In the genomic region with DNA sequence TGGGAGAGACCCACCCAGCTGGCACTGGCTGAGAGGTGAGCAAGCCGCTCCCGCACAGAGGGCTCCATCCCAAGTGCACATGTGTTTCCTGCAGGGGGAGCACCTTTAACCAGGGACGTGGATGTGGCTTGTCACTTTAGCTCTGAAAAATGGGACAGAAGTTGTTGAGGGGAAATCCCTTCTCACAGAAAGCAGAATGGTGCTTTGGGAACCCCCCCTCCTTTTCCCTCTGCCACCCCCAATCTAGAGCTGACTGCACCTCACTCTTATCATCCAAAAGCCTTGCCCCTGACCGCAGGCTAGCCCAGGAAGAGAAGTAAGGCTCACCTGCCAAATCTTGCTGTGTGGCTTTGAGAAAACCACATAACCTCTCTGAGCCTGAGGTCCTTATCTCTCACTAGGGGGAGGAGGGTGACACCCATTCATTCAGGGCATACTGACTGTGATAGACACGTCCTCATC, we compare ENCODE assay signal across 10 cellular contexts.
DNase-seq lines count a peak whose midpoint lies in the region; ATAC-seq and TF ChIP-seq lines count a peak whose summit lies in the region.
"Had no signal": no experiment of that assay in that cellular context is flagged by ENCODE, and none has a peak within 500 bp of the region (broad histone marks: within the 10 kb centered on the region; RNA-seq: fewer than 3 reads in every experiment).

No MANE protein-coding gene starts in this region.

- H3K4me2 ChIP-seq in fibroblast of lung (ENCODE audit: extremely low read depth, insufficient read depth, low read length) (no peak overlapping the region), mesenchymal stem cell (ENCODE audit: low read length, poor library complexity, severe bottlenecking) (no peak overlapping the region)

- H3K9ac ChIP-seq in fibroblast of lung (ENCODE audit: insufficient read depth, low read length) (no peak overlapping the region), mesenchymal stem cell (ENCODE audit: low read length) (no peak overlapping the region)

- peak; percentile 45 to 64 for ATAC-seq in stimulated activated naive B cell treated with anti-CD40 and anti-IgM and Interleukin-4, amounts not matched to agents 10 μg/mL and 1 μg/mL and 100 μg/mL, for 72 hours (replicated peaks)

- WGBS in mesenchymal stem cell: 64% methylated on average over 5 of the region's 5 CpGs

- H3K4me3 Mint-ChIP-seq in stimulated activated naive B cell treated with anti-CD40 and anti-IgM and Interleukin-4, amounts not matched to agents 10 μg/mL and 1 μg/mL and 100 μg/mL, for 72 hours: no peak overlapping the region

- no peaks in the 10 kb centered on the region for H3K9me3 ChIP-seq in fibroblast of lung (ENCODE audit: control insufficient read depth, insufficient read depth, low read depth, low read length)
- no peaks in the 10 kb centered on the region for H3K9me3 ChIP-seq in right atrium auricular region
- no peaks in the 10 kb centered on the region for H3K9me3 ChIP-seq in mesenchymal stem cell (ENCODE audit: control insufficient read depth, low read length)
- H3K9me3 ChIP-seq: thoracic aorta had no signal

- H3K27me3 Mint-ChIP-seq in stimulated activated naive B cell treated with anti-CD40 and anti-IgM and Interleukin-4, amounts not matched to agents 10 μg/mL and 1 μg/mL and 100 μg/mL, for 72 hours: peaks cover 28 to 29% of the 10 kb centered on the region in 2 donors

- no peaks in the 10 kb centered on the region for H3K36me3 Mint-ChIP-seq in stimulated activated naive B cell treated with anti-CD40 and anti-IgM and Interleukin-4, amounts not matched to agents 10 μg/mL and 1 μg/mL and 100 μg/mL, for 72 hours

- H2BK5ac ChIP-seq in mesenchymal stem cell (ENCODE audit: low read depth, low read length, poor library complexity, severe bottlenecking): no peak overlapping the region

- no peaks in the 10 kb centered on the region for H3K79me2 ChIP-seq in fibroblast of lung (ENCODE audit: control insufficient read depth, insufficient read depth, low read length)

- H3K9me3 Mint-ChIP-seq in stimulated activated naive B cell treated with anti-CD40 and anti-IgM and Interleukin-4, amounts not matched to agents 10 μg/mL and 1 μg/mL and 100 μg/mL, for 72 hours: no peaks in the 10 kb centered on the region

- no peaks in the 10 kb centered on the region for H4K20me1 ChIP-seq in fibroblast of lung (ENCODE audit: control insufficient read depth, extremely low read depth, insufficient read depth, low read length)

- H2BK15ac ChIP-seq in mesenchymal stem cell (ENCODE audit: low read depth, poor library complexity, severe bottlenecking): no peak overlapping the region

- H4K8ac ChIP-seq in mesenchymal stem cell (ENCODE audit: low read length): no peak overlapping the region

- no peak overlapping the region for H2AK5ac ChIP-seq in mesenchymal stem cell (ENCODE audit: low read length, severe bottlenecking)

- H4K91ac ChIP-seq in mesenchymal stem cell (ENCODE audit: low read length): no peak overlapping the region

- no peak overlapping the region for H2BK12ac ChIP-seq in mesenchymal stem cell (ENCODE audit: low read length in 2 of 2)

- H3K4me1 Mint-ChIP-seq in stimulated activated naive B cell treated with anti-CD40 and anti-IgM and Interleukin-4, amounts not matched to agents 10 μg/mL and 1 μg/mL and 100 μg/mL, for 72 hours: peaks cover 8 to 18% of the 10 kb centered on the region in 2 donors

- H3K23ac ChIP-seq in mesenchymal stem cell (ENCODE audit: low read length in 2 of 2): no peak overlapping the region

- no peak overlapping the region for H3K4ac ChIP-seq in mesenchymal stem cell (ENCODE audit: low read depth in 1 of 2, low read length in 2 of 2)

- H3K27ac ChIP-seq in fibroblast of lung (ENCODE audit: insufficient read depth, low read length) (no peak overlapping the region), coronary artery (no peak overlapping the region), right atrium auricular region (no peak overlapping the region), mesenchymal stem cell (ENCODE audit: low read length, poor library complexity, severe bottlenecking) (no peak overlapping the region)
- H3K27ac ChIP-seq: thoracic aorta had no signal

- no peaks in the 10 kb centered on the region for H3K4me1 ChIP-seq in fibroblast of lung (ENCODE audit: control insufficient read depth, extremely low read depth, insufficient read depth, low read length)
- H3K4me1 ChIP-seq in right atrium auricular region: peaks cover 0 to 29% of the 10 kb centered on the region in 2 donors
- peaks cover 2% of the 10 kb centered on the region for H3K4me1 ChIP-seq in mesenchymal stem cell (ENCODE audit: control insufficient read depth, insufficient read depth, low read depth, low read length)

- H3K27ac Mint-ChIP-seq in stimulated activated naive B cell treated with anti-CD40 and anti-IgM and Interleukin-4, amounts not matched to agents 10 μg/mL and 1 μg/mL and 100 μg/mL, for 72 hours: no peak overlapping the region

- H3K36me3 ChIP-seq in fibroblast of lung (ENCODE audit: control insufficient read depth, insufficient read depth, low read length): no peaks in the 10 kb centered on the region
- H3K36me3 ChIP-seq in right atrium auricular region: no peaks in the 10 kb centered on the region
- no peaks in the 10 kb centered on the region for H3K36me3 ChIP-seq in mesenchymal stem cell (ENCODE audit: control insufficient read depth in 1 of 2, insufficient read depth in 2 of 2, low read depth in 1 of 2, low read length in 2 of 2)
- H3K36me3 ChIP-seq: thoracic aorta had no signal

- H2AFZ ChIP-seq in fibroblast of lung (ENCODE audit: low read length) (no peak overlapping the region), mesenchymal stem cell (ENCODE audit: low read depth, low read length) (no peak overlapping the region)

- no peaks in the 10 kb centered on the region for H3K79me1 ChIP-seq in mesenchymal stem cell (replicated peaks; ENCODE audit: low read length, poor library complexity, severe bottlenecking)

- H3K4me3 ChIP-seq in fibroblast of lung (replicated peaks in 1 of 4; ENCODE audit: control extremely low read depth in 1 of 4, insufficient read depth in 1 of 4, low read depth in 3 of 4, low read length in 4 of 4) (no peak overlapping the region), coronary artery (no peak overlapping the region), right atrium auricular region (no peak overlapping the region), mesenchymal stem cell (ENCODE audit: insufficient read depth in 1 of 2, low read depth in 1 of 2, low read length in 2 of 2) (no peak overlapping the region)
- H3K4me3 ChIP-seq: thoracic aorta had no signal

- no peak overlapping the region for H3K14ac ChIP-seq in mesenchymal stem cell (ENCODE audit: low read length in 2 of 2)

- H3K27me3 ChIP-seq in fibroblast of lung (ENCODE audit: control insufficient read depth, insufficient read depth, low read length): peaks cover 11% of the 10 kb centered on the region
- no peaks in the 10 kb centered on the region for H3K27me3 ChIP-seq in right atrium auricular region
- peaks cover 57 to 88% of the 10 kb centered on the region in 2 experiments for H3K27me3 ChIP-seq in mesenchymal stem cell (ENCODE audit: control insufficient read depth in 1 of 2, insufficient read depth in 1 of 2, low read length in 2 of 2)

- H2BK120ac ChIP-seq in mesenchymal stem cell (ENCODE audit: low read depth, low read length): no peak overlapping the region

- peak; percentile 6 to 22 for TF ChIP-seq CTCF in fibroblast of lung (conservative IDR thresholded peaks at IDR 0.05 in 1 of 2, IDR thresholded peaks at IDR 0.05 in 1 of 2; ENCODE audit: low read depth in 1 of 2, low read length in 2 of 2)
- TF ChIP-seq CTCF in coronary artery (IDR thresholded peaks at IDR 0.05): no peak
- no peak for TF ChIP-seq CTCF in right atrium auricular region (IDR thresholded peaks at IDR 0.05)

- no peak overlapping the region for H3K18ac ChIP-seq in mesenchymal stem cell (ENCODE audit: low read depth in 1 of 2, low read length in 2 of 2)

- peak; percentile 3 for DNase-seq in activated effector memory CD4-positive, alpha-beta T cell treated with Interleukin-2 at 50 U/mL for 16 hours
- DNase-seq in activated effector memory CD4-positive, alpha-beta T cell treated with anti-CD3 and anti-CD28 coated beads, Interleukin-2, amount 50 U/mL, for 16 hours: no peak
- DNase-seq in RPMI8226 (peak; percentile 48), fibroblast of lung (ENCODE audit: low read depth in 2 of 2) (no peak), coronary artery (ENCODE audit: low spot score) (no peak), right atrium auricular region (ENCODE audit: low spot score) (no peak), mesenchymal stem cell (no peak)
- no peak for DNase-seq in stimulated activated naive B cell treated with anti-CD40 and anti-IgM and Interleukin-4, amounts not matched to agents 10 μg/mL and 1 μg/mL and 100 μg/mL, for 72 hours
- DNase-seq: hippocampal formation had no signal

Comparison
In these comparisons a context has a peak if more than half of its experiments do, and no peak if none do; other contexts are left out.
1. DNase-seq: peak in activated effector memory CD4-positive, alpha-beta T cell treated with Interleukin-2 at 50 U/mL for 16 hours (single experiment) and RPMI8226 (single experiment); none in activated effector memory CD4-positive, alpha-beta T cell treated with anti-CD3 and anti-CD28 coated beads, Interleukin-2, amount 50 U/mL, for 16 hours (single experiment), fibroblast of lung (0 of 2), stimulated activated naive B cell treated with anti-CD40 and anti-IgM and Interleukin-4, amounts not matched to agents 10 μg/mL and 1 μg/mL and 100 μg/mL, for 72 hours (single experiment), coronary artery (single experiment), right atrium auricular region (single experiment) and mesenchymal stem cell (single experiment).
2. CTCF ChIP-seq: peak in fibroblast of lung (2 of 2); none in coronary artery (single experiment) and right atrium auricular region (0 of 2).